Comparison of ENCODE assay signal across 17 cellular contexts in genomic region chr7:320297-320696, GRCh38. TPM values are rescaled to one million over a fixed set of nuclear protein-coding genes. Genes with fewer than 3 reads are reported as not detected.
DNase-seq lines count a peak whose midpoint lies in the region; ATAC-seq, FAIRE-seq and TF ChIP-seq lines count a peak whose summit lies in the region.
"Had no signal": no experiment of that assay in that cellular context is flagged by ENCODE, and none has a peak within 500 bp of the region (broad histone marks: within the 10 kb centered on the region; RNA-seq: fewer than 3 reads in every experiment).

No MANE protein-coding gene starts in this region.

- H3K36me3 ChIP-seq in K562 (ENCODE audit: control insufficient read depth, insufficient read depth, low read length) = no peaks in the 10 kb centered on the region
- H3K36me3 ChIP-seq in stomach = no peaks in the 10 kb centered on the region
- H3K36me3 ChIP-seq in endodermal cell (ENCODE audit: control insufficient read depth, insufficient read depth, low read length) = no peaks in the 10 kb centered on the region
- H3K36me3 ChIP-seq: MG63 had no signal

- no peak overlapping the region for H3K9ac ChIP-seq in K562 (ENCODE audit: insufficient read depth in 1 of 2, low read depth in 2 of 2, low read length in 2 of 2)
- no peak overlapping the region for H3K9ac ChIP-seq in endodermal cell (ENCODE audit: extremely low read depth, low read length, poor library complexity, severe bottlenecking)

- CTCF ChIA-PET in K562 (lab: Yijun Ruan, JAX; ENCODE audit: low intra/inter-chr PET ratio) = interaction anchor here (0.5 kb wide), 1 partner anchor 26 kb away, joined by 3 read pairs; no protein-coding TSS in a partner anchor

- TF ChIP-seq RAD21 in K562 (CRISPR knock-in tag; conservative IDR thresholded peaks at IDR 0.05 in 1 of 2, IDR thresholded peaks at IDR 0.05 in 1 of 2) = no peak

- 0% methylated on average over 2 of the region's 2 CpGs for WGBS in K562 (ENCODE audit: insufficient coverage, low coverage, missing lambda C conversion rate)
- WGBS in stomach, 5 donors = 73 to 92% (median 83%) methylated on average over 2 of the region's 2 CpGs
- 91% methylated on average over 1 to 2 of the region's 2 CpGs for WGBS in endodermal cell (ENCODE audit: insufficient coverage in 1 of 2, insufficient read length in 1 of 2), 2 experiments

- H3K4me3 Mint-ChIP-seq in endodermal cell = no peak overlapping the region

- ATAC-seq in K562 (no peak), left colon (peak; percentile 23)

- H3K4me2 ChIP-seq in K562 (ENCODE audit: insufficient read depth, low read length) = no peak overlapping the region

- peaks cover 9% of the 10 kb centered on the region for H3K9me3 Mint-ChIP-seq in endodermal cell

- H3K27ac ChIP-seq in K562 (ENCODE audit: extremely low read depth, low read depth, low read length) = no peak overlapping the region
- H3K27ac ChIP-seq in stomach = peak overlapping the region; percentile 81 to 94 (median 83)
- no peak overlapping the region for H3K27ac ChIP-seq in endodermal cell (ENCODE audit: low read depth, low read length)
- H3K27ac ChIP-seq: 22Rv1 had no signal

- no peak overlapping the region for H2AFZ ChIP-seq in K562 (ENCODE audit: low read depth, low read length)

- H3K27ac Mint-ChIP-seq in endodermal cell = no peak overlapping the region

- no peak for TF ChIP-seq POLR2A in K562 (conservative IDR thresholded peaks at IDR 0.05)
- TF ChIP-seq POLR2A in stomach (IDR thresholded peaks at IDR 0.05) = no peak

- no peaks in the 10 kb centered on the region for H3K79me2 ChIP-seq in K562 (ENCODE audit: control insufficient read depth, insufficient read depth, low read length)

- H3K4me3 ChIP-seq in K562 (no peak overlapping the region), stomach (no peak overlapping the region), endodermal cell (ENCODE audit: low read length) (no peak overlapping the region)
- H3K4me3 ChIP-seq: MG63 had no signal

- no peak for FAIRE-seq in K562 (lab: Jason Lieb, UNC)
- FAIRE-seq: H1, RCC 7860 had no signal

- H3K27me3 ChIP-seq in K562 (ENCODE audit: control insufficient read depth in 2 of 2, insufficient read depth in 2 of 2, low read length in 2 of 2) = peaks cover 42 to 64% of the 10 kb centered on the region in 2 experiments
- H3K27me3 ChIP-seq in stomach = peaks cover 0 to 35% (median 0%) of the 10 kb centered on the region in 3 donors
- H3K27me3 ChIP-seq in endodermal cell (ENCODE audit: control insufficient read depth, insufficient read depth, low read length, poor library complexity, severe bottlenecking) = peaks cover 11% of the 10 kb centered on the region

- H3K9me1 ChIP-seq in K562 (ENCODE audit: control insufficient read depth, insufficient read depth, low read length) = no peaks in the 10 kb centered on the region

- peaks cover 0 to 15% of the 10 kb centered on the region in 2 experiments; a peak in 2 of 5 replicates for H3K4me1 ChIP-seq in K562 (replicated peaks in 1 of 2; ENCODE audit: control insufficient read depth in 2 of 2, insufficient read depth in 2 of 2, low read length in 2 of 2)
- H3K4me1 ChIP-seq in stomach = peaks cover 26 to 41% (median 32%) of the 10 kb centered on the region in 4 donors
- no peaks in the 10 kb centered on the region for H3K4me1 ChIP-seq in endodermal cell (ENCODE audit: control insufficient read depth, insufficient read depth, low read length)

- H3K4me1 Mint-ChIP-seq in endodermal cell = peaks cover 5% of the 10 kb centered on the region

- peak; percentile 5 for DNase-seq in DMS79 treated with DMSO at 0.1 percent for 48 hours (lab: John Stamatoyannopoulos, UW)
- DNase-seq in DMS79 (lab: John Stamatoyannopoulos, UW) = no peak
- DNase-seq in K562 (ENCODE audit: extremely low read depth in 1 of 4, low spot score in 3 of 4) = no peak
- DNase-seq in left colon = peak; percentile 53 to 68
- no peak for DNase-seq in stomach
- no peak for DNase-seq in hepatic stellate cell (ENCODE audit: low spot score)
- DNase-seq in T1000 (lab: John Stamatoyannopoulos, UW) = no peak
- DNase-seq in endodermal cell = no peak
- DNase-seq: MG63, NCI-H1105, NCI-H1694 treated with DMSO at 0.1 percent for 48 hours, NCI-H510A, SHP77 treated with DMSO at 0.1 percent for 48 hours had no signal

- BruUV-seq in K562 (replicated peaks; lab: Mats Ljungman, UMichigan) = no TSS peak

- no peaks in the 10 kb centered on the region; the same call in 1 of the 2 replicates for H4K20me1 ChIP-seq in K562 (replicated peaks; ENCODE audit: control insufficient read depth, insufficient read depth, low read length)

- intact Hi-C loops in K562 (cut with micrococcal nuclease) (loop anchor here (5.0 to 10.0 kb wide), 2 partner anchors 457 to 855 kb away; no protein-coding TSS in a partner anchor), left colon (cut with DNase I, micrococcal nuclease) (loop anchor here (5.0 kb wide), 2 partner anchors 452 to 457 kb away; no protein-coding TSS in a partner anchor), stomach (cut with DNase I; ENCODE audit: low total_unique reads) (loop anchor here (10.0 kb wide), 1 partner anchor 455 kb away; no protein-coding TSS in a partner anchor)

- POLR2A ChIA-PET in K562 (lab: Yijun Ruan, JAX) = no interaction called here

- H3K9me3 ChIP-seq in K562 (replicated peaks; ENCODE audit: control insufficient read depth, insufficient read depth, low read depth, low read length) (no peaks in the 10 kb centered on the region), stomach (no peaks in the 10 kb centered on the region), endodermal cell (ENCODE audit: control insufficient read depth, low read length) (peaks cover 17% of the 10 kb centered on the region)

- H3K36me3 Mint-ChIP-seq in endodermal cell (ENCODE audit: low read depth) = no peaks in the 10 kb centered on the region

- no peak for TF ChIP-seq EP300 in K562 (IDR thresholded peaks at IDR 0.05; ENCODE audit: low read length)
- no peak for TF ChIP-seq EP300 in stomach (IDR thresholded peaks at IDR 0.05)

- in situ Hi-C loops in K562 (cut with MboI) = no loop called here

- TF ChIP-seq CTCF in K562 (IDR thresholded peaks at IDR 0.05 in 2 of 3, conservative IDR thresholded peaks at IDR 0.05 in 1 of 3; ENCODE audit: insufficient read depth in 2 of 3, low read depth in 1 of 3, low read length in 3 of 3) (no peak), stomach (IDR thresholded peaks at IDR 0.05) (no peak), endodermal cell (conservative IDR thresholded peaks at IDR 0.05) (no peak)

- H3K27me3 Mint-ChIP-seq in endodermal cell (ENCODE audit: insufficient read depth) = peaks cover 33% of the 10 kb centered on the region

TF ChIP-seq in K562, 482 proteins besides CTCF, POLR2A, EP300 and RAD21:
- peak; percentile 86 for TF ChIP-seq ZNF146 (CRISPR knock-in tag; IDR thresholded peaks at IDR 0.05; ENCODE audit: unreplicated experiment)
- TF ChIP-seq ZNF217 (CRISPR knock-in tag; IDR thresholded peaks at IDR 0.05) = no peak

RNA-seq across cellular contexts. Expression of gene FOXL3, which starts 30.3 kb away (rescaled TPM):
- not detected in 2 replicates for total RNA-seq in K562 (2011; cell fraction: chromatin; rRNA removed; ENCODE audit: low replicate concordance)
- total RNA-seq in K562 (2011; cell fraction: nucleolus; rRNA removed) = not detected in 2 replicates
- not detected in 2 replicates for total RNA-seq in K562 (2011; cell fraction: nucleoplasm; rRNA removed)
- not detected in 2 replicates for total RNA-seq in K562 (2014; rRNA removed)
- not detected in 2 replicates for total RNA-seq in K562 (2014; rRNA removed; fragmentation: Illumina TruSeq; extraction: Trizol)
- total RNA-seq in K562 (2015; rRNA removed; fragmentation: Illumina TruSeq; extraction: Trizol) = not detected in 2 replicates
- not detected in 2 replicates for total RNA-seq in K562 (2021)
- not detected in 2 replicates for polyA plus RNA-seq in K562 (2011; rRNA removed)
- not detected in 2 replicates for polyA plus RNA-seq in K562 (2011; cell fraction: cytosol; rRNA removed)
- not detected in 2 replicates for polyA plus RNA-seq in K562 (2011; cell fraction: nucleus; rRNA removed)
- polyA plus RNA-seq in K562 (2012) = not detected in 2 replicates
- not detected in 2 replicates for polyA plus RNA-seq in K562 (2014; fragmentation: Illumina TruSeq; extraction: Trizol)
- not detected for polyA plus RNA-seq in K562 (2014; fragmentation: Nextera tagmentation; extraction: Ambion mirVana)
- not detected in 2 replicates for polyA plus RNA-seq in K562 (2014; rRNA removed)
- polyA minus RNA-seq in K562 (2011; rRNA and poly(A)+ RNA removed) = not detected in 2 replicates
- polyA minus RNA-seq in K562 (2011; cell fraction: cytosol; rRNA and poly(A)+ RNA removed) = not detected in 2 replicates
- polyA minus RNA-seq in K562 (2011; cell fraction: nucleus; rRNA and poly(A)+ RNA removed) = not detected in 2 replicates
- total RNA-seq in left colon = under 1 TPM in 1 of 2 donors, not detected in 1; 0.92 TPM
- not detected for total RNA-seq in stomach
- polyA plus RNA-seq in stomach = not detected
- not detected for total RNA-seq in endodermal cell
- not detected for polyA plus RNA-seq in endodermal cell (2013, experiment 1 of 2)
- not detected for polyA plus RNA-seq in endodermal cell (2013, experiment 2 of 2)
- total RNA-seq: H1 had no signal
- polyA plus RNA-seq: BJ, H1 had no signal

Comparison
In these comparisons a context has a peak if more than half of its experiments do, and no peak if none do; other contexts are left out.
1. DNase-seq: peak in DMS79 treated with DMSO at 0.1 percent for 48 hours (single experiment) and left colon (2 of 2); none in DMS79 (single experiment), K562 (0 of 4), stomach (single experiment), hepatic stellate cell (single experiment), T1000 (single experiment) and endodermal cell (single experiment).
2. H3K27ac ChIP-seq: peak in stomach (5 of 5); none in K562 (single experiment) and endodermal cell (single experiment).